8 cellular contexts compared by ENCODE assay signal in genomic region chr5:141524604-141525597, GRCh38. TPM values are rescaled to one million over a fixed set of nuclear protein-coding genes. Genes with fewer than 3 reads are reported as not detected.
A peak's percentile ranks its signal among the peaks of the same experiment; 100 is the strongest.
DNase-seq lines count a peak whose midpoint lies in the region; ATAC-seq and TF ChIP-seq lines count a peak whose summit lies in the region.

No MANE protein-coding gene starts in this region.

- intact Hi-C loops in colonic mucosa (cut with DNase I) = loop anchor here (5.0 to 10.0 kb wide), 2 partner anchors 37 to 110 kb away; partner anchors contain the start of genes PCDHGA10 and PCDHGB7

- H3K27me3 ChIP-seq in BE2C (no peaks in the 10 kb centered on the region), colonic mucosa (no peaks in the 10 kb centered on the region), layer of hippocampus (ENCODE audit: control insufficient read depth, insufficient read depth, low read length) (no peaks in the 10 kb centered on the region)

- TF ChIP-seq CTCF in BE2C (IDR thresholded peaks at IDR 0.05; ENCODE audit: low read depth, low read length) (peak; percentile 100), colonic mucosa (IDR thresholded peaks at IDR 0.05) (peak; percentile 98)

- H3K9ac ChIP-seq in colonic mucosa (ENCODE audit: low read depth in 2 of 2, low read length in 2 of 2) = peak overlapping the region in 1 of 2 donors; percentile 19

- DNase-seq in BE2C (peak; percentile 87), NCI-H2196 treated with DMSO at 0.1 percent for 48 hours (lab: John Stamatoyannopoulos, UW; ENCODE audit: unreplicated experiment) (peak; percentile 87), colonic mucosa (peak; percentile 88)
- DNase-seq in activated CD4-positive, CD25-positive, alpha-beta regulatory T cell treated with anti-CD3 and anti-CD28 coated beads, Interleukin-2, amount 50 U/mL, for 72 hours = peak; percentile 51
- DNase-seq in stimulated activated CD4-positive, alpha-beta T cell treated with anti-CD3 and anti-CD28 coated beads, Interleukin-2, amount 100 ng/mL, for 24 hours = peak; percentile 52 to 63

- no peaks in the 10 kb centered on the region for H3K9me3 ChIP-seq in BE2C
- H3K9me3 ChIP-seq in colonic mucosa = no peaks in the 10 kb centered on the region

- H3K27ac ChIP-seq in colonic mucosa = peak overlapping the region; percentile 43
- H3K27ac ChIP-seq in layer of hippocampus (ENCODE audit: low read depth, low read length) = peak overlapping the region; percentile 19

- H3K4me3 ChIP-seq in BE2C (ENCODE audit: low read depth, low read length) (peak overlapping the region; percentile 47), colonic mucosa (no peak overlapping the region)

- ATAC-seq in GM19025 (IDR thresholded peaks at IDR 0.05; ENCODE audit: low read depth, unreplicated experiment) = peak; percentile 74
- ATAC-seq in HG03175 (IDR thresholded peaks at IDR 0.05; ENCODE audit: unreplicated experiment) = peak; percentile 86

- peaks cover 21% of the 10 kb centered on the region for H3K4me1 ChIP-seq in BE2C
- peaks cover 11% of the 10 kb centered on the region for H3K4me1 ChIP-seq in colonic mucosa

- H3K36me3 ChIP-seq in BE2C (peaks cover 74% of the 10 kb centered on the region), colonic mucosa (peaks cover 18% of the 10 kb centered on the region)

RNA-seq across cellular contexts. Expression of gene PCDHGC5, which starts 36.0 kb away (rescaled TPM):
- polyA plus RNA-seq in BE2C (2012; ENCODE audit: insufficient read depth, insufficient read length, low read depth) = 12.3 TPM
- total RNA-seq in colonic mucosa = under 1 TPM; 0.32 to 0.64 TPM

RNA-seq across cellular contexts. Expression of gene PCDHGC4, which starts 40.1 kb away (rescaled TPM):
- polyA plus RNA-seq in BE2C (2012; ENCODE audit: insufficient read depth, insufficient read length, low read depth) = 8.0 TPM
- total RNA-seq in colonic mucosa = under 1 TPM; 0.35 to 0.64 TPM

RNA-seq across cellular contexts. Expression of gene PCDHGC3, which starts 49.1 kb away (rescaled TPM):
- 140 TPM for polyA plus RNA-seq in BE2C (2012; ENCODE audit: insufficient read depth, insufficient read length, low read depth)
- 10 to 100 TPM; 13.1 to 22.2 TPM for total RNA-seq in colonic mucosa
